17 cellular contexts compared by ENCODE assay signal in the genomic region with DNA sequence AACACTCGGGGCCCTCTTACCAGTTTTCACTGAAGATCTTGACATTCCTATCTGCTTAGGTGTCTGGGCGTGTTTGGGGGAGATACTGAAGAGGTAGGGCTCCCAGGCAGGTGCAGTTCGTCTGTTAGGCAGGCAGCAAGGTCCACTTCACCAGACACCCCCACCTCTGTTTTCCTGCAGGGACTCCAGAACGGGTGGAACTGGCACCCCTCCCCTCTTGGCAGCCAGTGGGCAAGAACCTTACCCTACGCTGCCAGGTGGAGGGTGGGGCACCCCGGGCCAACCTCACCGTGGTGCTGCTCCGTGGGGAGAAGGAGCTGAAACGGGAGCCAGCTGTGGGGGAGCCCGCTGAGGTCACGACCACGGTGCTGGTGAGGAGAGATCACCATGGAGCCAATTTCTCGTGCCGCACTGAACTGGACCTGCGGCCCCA. TPM values are rescaled to one million over a fixed set of nuclear protein-coding genes. Genes with fewer than 3 reads are reported as not detected.
"Had no signal": no experiment of that assay in that cellular context is flagged by ENCODE, and none has a peak within 500 bp of the region (broad histone marks: within the 10 kb centered on the region; RNA-seq: fewer than 3 reads in every experiment).

No MANE protein-coding gene starts in this region.

- H3K9ac ChIP-seq: neural progenitor cell had no signal

- H3K4me3 ChIP-seq: heart left ventricle, neural progenitor cell had no signal

- DNase-seq: activated CD4-positive, alpha-beta T cell treated with anti-CD3 and anti-CD28 coated beads for 36 hours; activated CD8-positive, alpha-beta memory T cell treated with anti-CD3 and anti-CD28 coated beads, Interleukin-2, amount 50 U/mL, for 4 hours; activated CD8-positive, alpha-beta T cell treated with anti-CD3 and anti-CD28 coated beads for 36 hours; activated naive CD8-positive, alpha-beta T cell treated with anti-CD3 and anti-CD28 coated beads, Interleukin-2, amount 10 ng/mL, durations not matched to agents 7 days and 5 days; anterior cingulate cortex; heart left ventricle; left ventricle myocardium superior; posterior cingulate gyrus; stimulated activated CD4-positive, alpha-beta T cell treated with anti-CD3 and anti-CD28 coated beads, Interleukin-15, amount 100 ng/mL, for 24 hours; stimulated activated CD4-positive, alpha-beta T cell treated with anti-CD3 and anti-CD28 coated beads, Interleukin-4, amount 100 ng/mL, for 24 hours; WERI-Rb-1 had no signal

- H3K27ac ChIP-seq: heart left ventricle, neural progenitor cell, WERI-Rb-1 had no signal

- H3K27ac Mint-ChIP-seq: activated CD4-positive, alpha-beta T cell treated with anti-CD3 and anti-CD28 coated beads for 36 hours; activated CD8-positive, alpha-beta T cell treated with anti-CD3 and anti-CD28 coated beads for 36 hours; activated naive CD8-positive, alpha-beta T cell treated with anti-CD3 and anti-CD28 coated beads, Interleukin-2, amount 10 ng/mL, durations not matched to agents 7 days and 5 days; mesothelial cell of epicardium; neural progenitor cell had no signal

- H2AFZ ChIP-seq: neural progenitor cell had no signal

- ATAC-seq: activated CD4-positive, alpha-beta T cell treated with anti-CD3 and anti-CD28 coated beads for 36 hours; activated CD8-positive, alpha-beta T cell treated with anti-CD3 and anti-CD28 coated beads for 36 hours; esophagus mucosa; heart left ventricle; left ventricle myocardium superior had no signal

- H3K4me1 Mint-ChIP-seq: neural progenitor cell had no signal

- FAIRE-seq: islet of Langerhans had no signal

- H3K9me3 Mint-ChIP-seq: activated CD8-positive, alpha-beta T cell treated with anti-CD3 and anti-CD28 coated beads for 36 hours; activated naive CD8-positive, alpha-beta T cell treated with anti-CD3 and anti-CD28 coated beads, Interleukin-2, amount 10 ng/mL, durations not matched to agents 7 days and 5 days; mesothelial cell of epicardium had no signal

- H3K4me3 Mint-ChIP-seq: activated CD4-positive, alpha-beta T cell treated with anti-CD3 and anti-CD28 coated beads for 36 hours; activated CD8-positive, alpha-beta T cell treated with anti-CD3 and anti-CD28 coated beads for 36 hours; activated naive CD8-positive, alpha-beta T cell treated with anti-CD3 and anti-CD28 coated beads, Interleukin-2, amount 10 ng/mL, durations not matched to agents 7 days and 5 days; mesothelial cell of epicardium; neural progenitor cell had no signal

- H3K4me2 ChIP-seq: neural progenitor cell had no signal

- H3K9me3 ChIP-seq: heart left ventricle had no signal

- H3K36me3 Mint-ChIP-seq: mesothelial cell of epicardium, neural progenitor cell had no signal

- H3K36me3 ChIP-seq: neural progenitor cell, WERI-Rb-1 had no signal

RNA-seq across cellular contexts. Expression of a gene that starts 3.4 kb away (rescaled TPM):
- total RNA-seq: chondrocyte, esophagus mucosa had no signal

RNA-seq across cellular contexts. Expression of a gene that starts 6.4 kb away (rescaled TPM):
- total RNA-seq: skeletal muscle tissue had no signal
